Comparison of ENCODE assay signal across 15 cellular contexts in genomic region chr9:126392662-126393383, GRCh38.
DNase-seq lines count a peak whose midpoint lies in the region; ATAC-seq and TF ChIP-seq lines count a peak whose summit lies in the region.
"Had no signal": no experiment of that assay in that cellular context is flagged by ENCODE, and none has a peak within 500 bp of the region (broad histone marks: within the 10 kb centered on the region; RNA-seq: fewer than 3 reads in every experiment).

No MANE protein-coding gene starts in this region.

- H3K36me3 Mint-ChIP-seq in CD4-positive, alpha-beta T cell (ENCODE audit: low read depth) = peaks cover 50% of the 10 kb centered on the region
- H3K36me3 Mint-ChIP-seq in brain = peaks cover 78% of the 10 kb centered on the region

- peak overlapping the region; percentile 31 for H3K27ac Mint-ChIP-seq in CD4-positive, alpha-beta T cell
- H3K27ac Mint-ChIP-seq in brain = peak overlapping the region in 3 of 5 experiments; percentile 1 to 49 (median 37)

- ATAC-seq in CD4-positive, alpha-beta T cell (ENCODE audit: poor library complexity) = no peak
- ATAC-seq in left ventricle myocardium superior = peak; percentile 65
- peak; percentile 54 to 75 for ATAC-seq in gastrocnemius medialis
- no peak for ATAC-seq in GM21723 (IDR thresholded peaks at IDR 0.05; ENCODE audit: unreplicated experiment)
- ATAC-seq in activated CD4-positive, CD25-positive, alpha-beta regulatory T cell treated with anti-CD3 and anti-CD28 coated beads, Interleukin-2, amount 50 U/mL, for 24 hours = no peak
- ATAC-seq: PC-3 had no signal

- no peaks in the 10 kb centered on the region for H3K9me3 ChIP-seq in CD4-positive, alpha-beta T cell (ENCODE audit: control insufficient read depth, low read length)
- no peaks in the 10 kb centered on the region for H3K9me3 ChIP-seq in gastrocnemius medialis
- H3K9me3 ChIP-seq: left lung had no signal

- H3K36me3 ChIP-seq in gastrocnemius medialis = no peaks in the 10 kb centered on the region

- CTCF ChIA-PET in CD4-positive, alpha-beta T cell (lab: Charles Lee) = no interaction called here

- H3K4me3 ChIP-seq in gastrocnemius medialis = no peak overlapping the region
- H3K4me3 ChIP-seq: left lung, neural progenitor cell had no signal

- in situ Hi-C loops in gastrocnemius medialis (cut with MboI; ENCODE audit: low sequenced_read_pairs in 4 of 4) = no loop called here

- H3K4me1 ChIP-seq in gastrocnemius medialis = peaks cover 54 to 62% of the 10 kb centered on the region in 2 donors
- H3K4me1 ChIP-seq: neural progenitor cell had no signal

- peaks cover 29% of the 10 kb centered on the region for H3K4me1 Mint-ChIP-seq in CD4-positive, alpha-beta T cell (ENCODE audit: low read depth)
- peaks cover 43% of the 10 kb centered on the region for H3K4me1 Mint-ChIP-seq in brain

- H3K4me3 Mint-ChIP-seq in CD4-positive, alpha-beta T cell = no peak overlapping the region
- H3K4me3 Mint-ChIP-seq in brain = no peak overlapping the region
- H3K4me3 Mint-ChIP-seq: neural progenitor cell had no signal

- DNase-seq in CD4-positive, alpha-beta T cell = no peak
- no peak for DNase-seq in left ventricle myocardium superior
- peak; percentile 31 to 53 for DNase-seq in gastrocnemius medialis
- no peak for DNase-seq in SIG-M5 (lab: John Stamatoyannopoulos, UW)
- no peak for DNase-seq in activated effector memory CD4-positive, alpha-beta T cell treated with anti-CD3 and anti-CD28 coated beads, Interleukin-2, amount 50 U/mL, for 16 hours
- DNase-seq: DMS53; effector CD8-positive, alpha-beta T cell; left lung; NCI-H1092; stimulated activated CD4-positive, alpha-beta T cell treated with anti-CD3 and anti-CD28 coated beads, Interleukin-15, amount 100 ng/mL, for 24 hours had no signal

- POLR2A ChIA-PET in CD4-positive, alpha-beta T cell (lab: Charles Lee) = no interaction called here

- H3K27ac ChIP-seq in CD4-positive, alpha-beta T cell (ENCODE audit: low read depth, low read length) = no peak overlapping the region
- peak overlapping the region; percentile 67 to 80 (median 76) for H3K27ac ChIP-seq in gastrocnemius medialis
- H3K27ac ChIP-seq: neural progenitor cell had no signal

- TF ChIP-seq POLR2A in gastrocnemius medialis (IDR thresholded peaks at IDR 0.05) = no peak

- no peaks in the 10 kb centered on the region for H3K27me3 Mint-ChIP-seq in CD4-positive, alpha-beta T cell
- H3K27me3 Mint-ChIP-seq in brain = peaks cover 2% of the 10 kb centered on the region

- H3K9me3 Mint-ChIP-seq in CD4-positive, alpha-beta T cell = no peaks in the 10 kb centered on the region
- H3K9me3 Mint-ChIP-seq in brain = no peaks in the 10 kb centered on the region
- H3K9me3 Mint-ChIP-seq: neural progenitor cell had no signal

- no peak for TF ChIP-seq CTCF in CD4-positive, alpha-beta T cell (IDR thresholded peaks at IDR 0.05)
- TF ChIP-seq CTCF in brain (conservative IDR thresholded peaks at IDR 0.05) = no peak
- TF ChIP-seq CTCF in gastrocnemius medialis (IDR thresholded peaks at IDR 0.05 in 4 of 5, conservative IDR thresholded peaks at IDR 0.05 in 1 of 5) = peak in 1 of 5 experiments; percentile 15

- intact Hi-C loops in CD4-positive, alpha-beta T cell (cut with DNase I, micrococcal nuclease) = no loop called here
- intact Hi-C loops in left ventricle myocardium superior (cut with micrococcal nuclease) (no loop called here), gastrocnemius medialis (cut with DNase I; ENCODE audit: low total_unique reads) (no loop called here)

- no peaks in the 10 kb centered on the region for H3K27me3 ChIP-seq in CD4-positive, alpha-beta T cell (ENCODE audit: control insufficient read depth, insufficient read depth, low read length)
- H3K27me3 ChIP-seq in gastrocnemius medialis = no peaks in the 10 kb centered on the region
- H3K27me3 ChIP-seq: left lung, neural progenitor cell had no signal

Comparison
In these comparisons a context has a peak if more than half of its experiments do, and no peak if none do; other contexts are left out.
1. ATAC-seq: peak in left ventricle myocardium superior (single experiment) and gastrocnemius medialis (2 of 2); none in CD4-positive, alpha-beta T cell (single experiment), GM21723 (single experiment) and activated CD4-positive, CD25-positive, alpha-beta regulatory T cell treated with anti-CD3 and anti-CD28 coated beads, Interleukin-2, amount 50 U/mL, for 24 hours (0 of 2).
2. DNase-seq: peak in gastrocnemius medialis (2 of 2); none in CD4-positive, alpha-beta T cell (0 of 10), left ventricle myocardium superior (single experiment), SIG-M5 (single experiment) and activated effector memory CD4-positive, alpha-beta T cell treated with anti-CD3 and anti-CD28 coated beads, Interleukin-2, amount 50 U/mL, for 16 hours (single experiment).